23 cellular contexts compared by ENCODE assay signal in genomic region chr1:23242414-23242813, GRCh38. TPM values are rescaled to one million over a fixed set of nuclear protein-coding genes. Genes with fewer than 3 reads are reported as not detected.
"Had no signal": no experiment of that assay in that cellular context is flagged by ENCODE, and none has a peak within 500 bp of the region (broad histone marks: within the 10 kb centered on the region; RNA-seq: fewer than 3 reads in every experiment).

No MANE protein-coding gene starts in this region.

- H3K4me1 Mint-ChIP-seq: stimulated activated memory B cell treated with anti-CD40 and anti-IgM and Interleukin-4, amounts not matched to agents 10 μg/mL and 1 μg/mL and 100 μg/mL, for 72 hours; stimulated activated naive CD8-positive, alpha-beta T cell treated with anti-CD3 and anti-CD28 coated beads, Interleukin-15, amount 100 ng/mL, for 72 hours had no signal

- ATAC-seq: heart left ventricle; mucosa of descending colon; naive thymus-derived CD8-positive, alpha-beta T cell; sciatic nerve; stimulated activated memory B cell treated with anti-CD40 and anti-IgM and Interleukin-4, amounts not matched to agents 10 μg/mL and 1 μg/mL and 100 μg/mL, for 72 hours; stimulated activated naive CD8-positive, alpha-beta T cell treated with anti-CD3 and anti-CD28 coated beads, Interleukin-15, amount 100 ng/mL, for 72 hours had no signal

- H3K4me3 ChIP-seq: dorsolateral prefrontal cortex, heart left ventricle, mucosa of descending colon, spleen, testis, tibial nerve had no signal

- H3K27ac ChIP-seq: dorsolateral prefrontal cortex, heart left ventricle, neutrophil, spleen, testis, tibial nerve had no signal

- H3K36me3 ChIP-seq: heart left ventricle, neutrophil, spleen, tibial nerve had no signal

- H3K27me3 ChIP-seq: neutrophil, testis, tibial nerve had no signal

- H3K9me3 ChIP-seq: heart left ventricle, mucosa of descending colon, neutrophil, spleen, testis, tibial nerve had no signal

- H3K9me3 Mint-ChIP-seq: naive thymus-derived CD8-positive, alpha-beta T cell; stimulated activated memory B cell treated with anti-CD40 and anti-IgM and Interleukin-4, amounts not matched to agents 10 μg/mL and 1 μg/mL and 100 μg/mL, for 72 hours; stimulated activated naive CD8-positive, alpha-beta T cell treated with anti-CD3 and anti-CD28 coated beads, Interleukin-15, amount 100 ng/mL, for 72 hours had no signal

- H3K4me3 Mint-ChIP-seq: naive thymus-derived CD8-positive, alpha-beta T cell; stimulated activated memory B cell treated with anti-CD40 and anti-IgM and Interleukin-4, amounts not matched to agents 10 μg/mL and 1 μg/mL and 100 μg/mL, for 72 hours; stimulated activated naive CD8-positive, alpha-beta T cell treated with anti-CD3 and anti-CD28 coated beads, Interleukin-15, amount 100 ng/mL, for 72 hours had no signal

- H3K4me1 ChIP-seq: heart left ventricle, spleen, testis, tibial nerve had no signal

- H3K27ac Mint-ChIP-seq: naive thymus-derived CD8-positive, alpha-beta T cell; stimulated activated memory B cell treated with anti-CD40 and anti-IgM and Interleukin-4, amounts not matched to agents 10 μg/mL and 1 μg/mL and 100 μg/mL, for 72 hours; stimulated activated naive CD8-positive, alpha-beta T cell treated with anti-CD3 and anti-CD28 coated beads, Interleukin-15, amount 100 ng/mL, for 72 hours had no signal

- DNase-seq: cortex of kidney; dorsolateral prefrontal cortex; effector CD8-positive, alpha-beta T cell; heart left ventricle; hippocampal formation; kidney glomerular epithelial cell; mucosa of descending colon; naive thymus-derived CD8-positive, alpha-beta T cell; spleen; stimulated activated CD4-positive, alpha-beta T cell treated with anti-CD3 and anti-CD28 coated beads, Interleukin-15, amount 100 ng/mL, for 24 hours; stimulated activated CD4-positive, alpha-beta T cell treated with anti-CD3 and anti-CD28 coated beads, Interleukin-1b, Interleukin-23, amount 100 ng/mL, for 48 hours; stimulated activated CD4-positive, alpha-beta T cell treated with anti-CD3 and anti-CD28 coated beads, Interleukin-4, amount 100 ng/mL, for 24 hours; stimulated activated naive CD8-positive, alpha-beta T cell treated with anti-CD3 and anti-CD28 coated beads, Interleukin-15, amount 100 ng/mL, for 72 hours; testis had no signal

- H3K36me3 Mint-ChIP-seq: naive thymus-derived CD8-positive, alpha-beta T cell; stimulated activated memory B cell treated with anti-CD40 and anti-IgM and Interleukin-4, amounts not matched to agents 10 μg/mL and 1 μg/mL and 100 μg/mL, for 72 hours had no signal

RNA-seq across cellular contexts. Expression of gene HTR1D, which starts 25.1 kb away (rescaled TPM):
- total RNA-seq: lower leg skin; naive thymus-derived CD8-positive, alpha-beta T cell; skeletal muscle tissue; subcutaneous adipose tissue had no signal
- polyA plus RNA-seq: esophagus; naive thymus-derived CD8-positive, alpha-beta T cell; neural cell; spleen had no signal
